Comparison of ENCODE assay signal across 9 cellular contexts in the genomic region with DNA sequence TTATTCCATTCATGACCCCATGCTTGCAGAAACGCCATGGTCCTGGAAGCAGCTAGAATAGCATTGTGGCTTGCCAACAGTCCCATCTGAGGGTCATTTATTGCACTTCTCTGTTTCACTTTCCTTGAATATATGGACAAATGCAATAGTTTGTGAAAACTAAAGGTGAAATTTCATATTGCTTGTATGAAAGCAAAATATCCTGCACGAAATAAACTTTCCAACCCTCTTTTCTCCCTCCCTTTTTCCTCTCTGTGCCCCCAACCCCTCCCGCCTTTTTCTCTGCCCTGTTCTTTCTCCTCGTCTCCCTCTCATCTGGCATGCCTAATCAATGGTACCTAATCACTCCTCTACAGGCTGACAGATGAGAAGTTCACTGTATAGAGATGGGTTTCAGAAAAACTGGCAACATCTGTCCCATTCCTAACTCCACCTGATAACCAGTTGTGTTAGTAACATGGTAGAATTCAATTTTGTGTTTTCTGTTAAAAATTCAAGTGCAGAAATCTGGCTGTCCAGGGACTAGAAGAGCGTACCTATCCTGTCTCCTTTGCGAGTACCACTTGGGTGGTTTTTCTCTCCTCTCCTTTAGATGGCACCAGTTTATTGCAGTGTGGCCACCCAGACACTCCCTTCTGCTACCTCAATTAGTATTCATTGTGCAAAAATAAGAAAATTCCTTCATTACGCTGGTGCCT.
DNase-seq lines count a peak whose midpoint lies in the region; FAIRE-seq and TF ChIP-seq lines count a peak whose summit lies in the region.
"Had no signal": no experiment of that assay in that cellular context is flagged by ENCODE, and none has a peak within 500 bp of the region (broad histone marks: within the 10 kb centered on the region; RNA-seq: fewer than 3 reads in every experiment).

No MANE protein-coding gene starts in this region.

- no peak for FAIRE-seq in GM12892 (lab: Jason Lieb, UNC)

- no peak for TF ChIP-seq POLR2A in GM12892 (IDR thresholded peaks at IDR 0.05; ENCODE audit: low read depth, low read length)

- no peak overlapping the region for H3K4me3 Mint-ChIP-seq in progenitor cell of endocrine pancreas (ENCODE audit: low read depth)

- no peak overlapping the region for H3K27ac ChIP-seq in right atrium auricular region
- H3K27ac ChIP-seq: suprapubic skin had no signal

- H3K36me3 Mint-ChIP-seq in progenitor cell of endocrine pancreas (ENCODE audit: insufficient read depth) = no peaks in the 10 kb centered on the region

- H3K27me3 Mint-ChIP-seq in progenitor cell of endocrine pancreas = no peaks in the 10 kb centered on the region

- peak; percentile 54 for DNase-seq in HuH-7 (ENCODE audit: low spot score)
- DNase-seq in NCI-H526 treated with DMSO at 0.1 percent for 48 hours (lab: John Stamatoyannopoulos, UW) = peak; percentile 46
- DNase-seq in cardiac fibroblast (ENCODE audit: low read depth in 2 of 2) = peak in 1 of 2 donors; percentile 43
- DNase-seq in progenitor cell of endocrine pancreas (ENCODE audit: low spot score, unreplicated experiment) = no peak
- DNase-seq in right atrium auricular region (ENCODE audit: low spot score) = no peak
- DNase-seq in GM12892 (ENCODE audit: insufficient read length) = no peak
- DNase-seq in islet precursor cell = no peak
- DNase-seq: activated CD4-positive, alpha-beta T cell treated with anti-CD3 and anti-CD28 coated beads, Interleukin-2, amount 50 U/mL, for 1 hour had no signal

- H3K4me1 ChIP-seq in right atrium auricular region = no peaks in the 10 kb centered on the region
- H3K4me1 ChIP-seq: suprapubic skin had no signal

- TF ChIP-seq CTCF in cardiac fibroblast (IDR thresholded peaks at IDR 0.05; ENCODE audit: low read depth, low read length) (peak; percentile 5), progenitor cell of endocrine pancreas (IDR thresholded peaks at IDR 0.05; ENCODE audit: unreplicated experiment) (peak; percentile 43), right atrium auricular region (IDR thresholded peaks at IDR 0.05) (peak in 1 of 2 donors; percentile 33)

- H3K27ac Mint-ChIP-seq in progenitor cell of endocrine pancreas = no peak overlapping the region

- no peaks in the 10 kb centered on the region for H3K36me3 ChIP-seq in right atrium auricular region
- H3K36me3 ChIP-seq: suprapubic skin had no signal

- peaks cover 40% of the 10 kb centered on the region for H3K4me1 Mint-ChIP-seq in progenitor cell of endocrine pancreas (ENCODE audit: low read depth)

- no peaks in the 10 kb centered on the region for H3K27me3 ChIP-seq in right atrium auricular region

- H3K9me3 Mint-ChIP-seq in progenitor cell of endocrine pancreas (ENCODE audit: low read depth) = no peaks in the 10 kb centered on the region

- no peaks in the 10 kb centered on the region for H3K9me3 ChIP-seq in right atrium auricular region
- H3K9me3 ChIP-seq: suprapubic skin had no signal

- no peak overlapping the region for H3K4me3 ChIP-seq in cardiac fibroblast (replicated peaks in 1 of 2; ENCODE audit: low read depth in 2 of 2, low read length in 2 of 2)
- H3K4me3 ChIP-seq in right atrium auricular region = no peak overlapping the region
- H3K4me3 ChIP-seq: suprapubic skin had no signal

Comparison
In these comparisons a context has a peak if more than half of its experiments do, and no peak if none do; other contexts are left out.
1. DNase-seq: peak in HuH-7 (single experiment) and NCI-H526 treated with DMSO at 0.1 percent for 48 hours (single experiment); none in progenitor cell of endocrine pancreas (single experiment), right atrium auricular region (single experiment), GM12892 (single experiment) and islet precursor cell (single experiment).